ENCODE assay signal across 9 cellular contexts in the genomic region with DNA sequence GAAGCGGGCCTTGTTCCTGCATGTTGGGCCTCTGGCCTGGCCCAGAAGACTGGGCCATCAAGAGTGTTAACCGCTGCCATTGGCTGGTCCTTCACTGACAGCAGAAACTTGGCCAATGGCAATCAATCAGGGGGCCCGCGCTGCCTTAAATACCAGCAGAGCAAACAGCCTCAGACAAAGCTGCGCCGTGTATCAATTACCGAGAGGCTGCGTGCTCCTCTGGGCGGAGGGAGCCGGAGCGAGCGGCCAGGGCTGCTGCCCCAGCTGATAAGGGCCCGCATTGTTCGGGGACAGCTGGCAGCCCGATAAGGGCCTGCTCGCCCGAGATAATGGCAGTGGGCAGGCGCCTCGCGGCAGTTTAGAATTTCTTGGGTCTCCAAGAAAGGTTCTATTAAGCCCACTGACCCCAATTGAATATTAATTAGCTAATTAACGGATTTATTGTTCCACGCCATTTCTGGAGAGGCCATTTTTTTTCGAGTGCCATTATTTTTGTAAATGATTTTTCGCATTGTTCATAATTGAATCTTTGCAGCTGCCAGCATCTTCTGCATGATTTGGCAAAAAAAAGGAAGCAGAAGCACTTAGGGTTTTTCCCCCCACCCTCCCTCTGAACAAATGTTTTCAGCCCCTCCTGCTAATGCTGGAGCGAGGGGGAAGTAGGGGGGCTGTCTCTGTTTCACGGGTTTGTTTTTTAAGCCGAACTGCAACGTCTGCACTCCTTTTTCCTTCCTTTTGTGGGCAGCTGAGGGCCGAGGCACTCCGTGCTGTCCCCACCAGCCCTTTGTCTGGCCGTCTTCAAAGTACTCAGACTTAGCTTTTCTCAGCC. TPM values are rescaled to one million over a fixed set of nuclear protein-coding genes. Genes with fewer than 3 reads are reported as not detected.
DNase-seq lines count a peak whose midpoint lies in the region; ATAC-seq, FAIRE-seq and TF ChIP-seq lines count a peak whose summit lies in the region.
"Had no signal": no experiment of that assay in that cellular context is flagged by ENCODE, and none has a peak within 500 bp of the region (broad histone marks: within the 10 kb centered on the region; RNA-seq: fewer than 3 reads in every experiment).

No MANE protein-coding gene starts in this region.

- H3K4me1 ChIP-seq in endothelial cell of umbilical vein (ENCODE audit: control insufficient read depth, extremely low read depth, insufficient read depth, low read length), result peaks cover 12% of the 10 kb centered on the region

- H3K27me3 ChIP-seq in endothelial cell of umbilical vein (ENCODE audit: control insufficient read depth in 2 of 2, insufficient read depth in 2 of 2, low read length in 2 of 2), result peaks cover 10 to 18% of the 10 kb centered on the region in 2 experiments

- no peak overlapping the region for H3K27ac ChIP-seq in endothelial cell of umbilical vein (ENCODE audit: insufficient read depth, low read depth, low read length)

- no peaks in the 10 kb centered on the region for H3K9me3 ChIP-seq in endothelial cell of umbilical vein (replicated peaks; ENCODE audit: control insufficient read depth, insufficient read depth, low read length)

- intact Hi-C loops in endothelial cell of umbilical vein (cut with micrococcal nuclease), result loop anchor here (1.0 to 5.0 kb wide), 2 partner anchors 14 to 56 kb away; partner anchors contain the start of gene LMO1

- H4K20me1 ChIP-seq in endothelial cell of umbilical vein (replicated peaks; ENCODE audit: control insufficient read depth, extremely low read depth, insufficient read depth, low read length), result no peaks in the 10 kb centered on the region

- CTCF ChIA-PET in endothelial cell of umbilical vein (lab: Charles Lee), result interaction anchor here (1.0 to 1.7 kb wide), 10 partner anchors 11 to 360 kb away, joined by 3 to 9 read pairs (median 4); partner anchors contain the start of gene LMO1

- H3K36me3 ChIP-seq in endothelial cell of umbilical vein (ENCODE audit: control insufficient read depth in 2 of 2, extremely low read depth in 1 of 2, insufficient read depth in 2 of 2, low read length in 2 of 2), result no peaks in the 10 kb centered on the region

- BruUV-seq in endothelial cell of umbilical vein (replicated peaks; lab: Mats Ljungman, UMichigan), result no TSS peak

- H3K4me3 ChIP-seq in endothelial cell of umbilical vein (replicated peaks in 1 of 3; ENCODE audit: insufficient read depth in 1 of 3, low read depth in 1 of 3, low read length in 3 of 3), result peak overlapping the region in 1 of 3 experiments; percentile 9

- DNase-seq in DMS153 treated with DMSO at 0.1 percent for 48 hours (lab: John Stamatoyannopoulos, UW; ENCODE audit: unreplicated experiment) (peak; percentile 54), NCI-H774 (lab: John Stamatoyannopoulos, UW) (peak; percentile 64), endothelial cell of umbilical vein (ENCODE audit: low read depth, low spot score) (peak; percentile 95), nucleus accumbens (lab: John Stamatoyannopoulos, UW) (peak in 51 of 56 donors; percentile 16 to 87 (median 65))
- DNase-seq in activated effector memory CD4-positive, alpha-beta T cell treated with anti-CD3 and anti-CD28 coated beads, Interleukin-2, amount 50 U/mL, for 16 hours, result no peak
- no peak for DNase-seq in stimulated activated CD4-positive, alpha-beta T cell treated with anti-CD3 and anti-CD28 coated beads, Interleukin-2, amount 100 ng/mL, for 24 hours
- DNase-seq: activated CD4-positive, CD25-positive, alpha-beta regulatory T cell treated with anti-CD3 and anti-CD28 coated beads, Interleukin-2, amount 50 U/mL, for 72 hours had no signal

- dilution Hi-C loops in endothelial cell of umbilical vein (cut with MboI; ENCODE audit: extremely low pct_ligation_motif_present, low sequenced_read_pairs), result no loop called here

- peak; percentile 51 for TF ChIP-seq POLR2A in endothelial cell of umbilical vein (IDR thresholded peaks at IDR 0.05; ENCODE audit: low read depth, low read length)

- ATAC-seq in GM21526 (IDR thresholded peaks at IDR 0.05; ENCODE audit: low FRiP score, unreplicated experiment) (no peak), HG02588 (IDR thresholded peaks at IDR 0.05; ENCODE audit: unreplicated experiment) (no peak)

- peak; percentile 77 for FAIRE-seq in endothelial cell of umbilical vein (lab: Jason Lieb, UNC)

- H3K9ac ChIP-seq in endothelial cell of umbilical vein (replicated peaks; ENCODE audit: extremely low read depth, insufficient read depth, low read length), result no peak overlapping the region

- POLR2A ChIA-PET in endothelial cell of umbilical vein (lab: Charles Lee), result no interaction called here

- H3K9me1 ChIP-seq in endothelial cell of umbilical vein (replicated peaks; ENCODE audit: control insufficient read depth, extremely low read depth, insufficient read depth, low read length), result no peaks in the 10 kb centered on the region

- TF ChIP-seq CTCF in endothelial cell of umbilical vein (IDR thresholded peaks at IDR 0.05; ENCODE audit: extremely low read depth in 1 of 2, insufficient read depth in 1 of 2, low read depth in 1 of 2, low read length in 2 of 2), result no peak

- H2AFZ ChIP-seq in endothelial cell of umbilical vein (ENCODE audit: low read depth, low read length), result peak overlapping the region; percentile 5

- no peaks in the 10 kb centered on the region for H3K79me2 ChIP-seq in endothelial cell of umbilical vein (ENCODE audit: control insufficient read depth, insufficient read depth, low read length)

- H3K4me2 ChIP-seq in endothelial cell of umbilical vein (ENCODE audit: insufficient read depth, low read length), result peak overlapping the region; percentile 50

TF ChIP-seq in endothelial cell of umbilical vein, 7 proteins besides CTCF, POLR2A, EP300 and RAD21:
- TF ChIP-seq JUN (IDR thresholded peaks at IDR 0.05; ENCODE audit: borderline replicate concordance, insufficient read depth, insufficient read length, low read depth) (no peak), MAX (IDR thresholded peaks at IDR 0.05; ENCODE audit: insufficient read depth, insufficient read length) (no peak), GATA2 (IDR thresholded peaks at IDR 0.05; ENCODE audit: insufficient read depth, insufficient read length, low read depth, low read length) (peak; percentile 44), EZH2 (IDR thresholded peaks at IDR 0.05; ENCODE audit: borderline replicate concordance, low read depth, low read length, severe bottlenecking) (no peak), FOS (IDR thresholded peaks at IDR 0.05; ENCODE audit: borderline replicate concordance, insufficient read depth, low read length) (no peak), MYC (IDR thresholded peaks at IDR 0.05; ENCODE audit: low read depth, low read length) (no peak), POLR2AphosphoS5 (IDR thresholded peaks at IDR 0.05; ENCODE audit: insufficient read depth, low read depth, low read length) (peak; percentile 63)
TF ChIP-seq in endothelial cell of umbilical vein: peak in this region for 2.

RNA-seq across cellular contexts. Expression of gene RIC3, which starts 37.6 kb away (rescaled TPM):
- not detected in 2 replicates for total RNA-seq in endothelial cell of umbilical vein
- not detected in 2 replicates for polyA plus RNA-seq in endothelial cell of umbilical vein
- not detected in 2 replicates for polyA plus RNA-seq in endothelial cell of umbilical vein (2011; cell fraction: cytosol; rRNA removed)
- polyA plus RNA-seq in endothelial cell of umbilical vein (2011; cell fraction: nucleus; rRNA removed), result 0.18 TPM in 1 of 2 replicates, not detected in the other
- polyA plus RNA-seq in endothelial cell of umbilical vein (2012), result not detected in 2 replicates
- not detected in 2 replicates for polyA minus RNA-seq in endothelial cell of umbilical vein
- polyA minus RNA-seq in endothelial cell of umbilical vein (2011; cell fraction: cytosol; rRNA and poly(A)+ RNA removed), result not detected
- polyA minus RNA-seq in endothelial cell of umbilical vein (2011; cell fraction: nucleus; rRNA and poly(A)+ RNA removed), result not detected in 2 replicates

RNA-seq across cellular contexts. Expression of gene LMO1, which starts 57.2 kb away (rescaled TPM):
- not detected in 2 replicates for total RNA-seq in endothelial cell of umbilical vein
- not detected in 2 replicates for polyA plus RNA-seq in endothelial cell of umbilical vein
- not detected in 2 replicates for polyA plus RNA-seq in endothelial cell of umbilical vein (2011; cell fraction: cytosol; rRNA removed)
- polyA plus RNA-seq in endothelial cell of umbilical vein (2011; cell fraction: nucleus; rRNA removed), result not detected in 2 replicates
- not detected in 2 replicates for polyA plus RNA-seq in endothelial cell of umbilical vein (2012)
- not detected in 2 replicates for polyA minus RNA-seq in endothelial cell of umbilical vein
- polyA minus RNA-seq in endothelial cell of umbilical vein (2011; cell fraction: cytosol; rRNA and poly(A)+ RNA removed), result 1.3 TPM
- not detected in 2 replicates for polyA minus RNA-seq in endothelial cell of umbilical vein (2011; cell fraction: nucleus; rRNA and poly(A)+ RNA removed)

Comparison
In these comparisons a context has a peak if more than half of its experiments do, and no peak if none do; other contexts are left out.
1. DNase-seq: peak in DMS153 treated with DMSO at 0.1 percent for 48 hours (single experiment), NCI-H774 (single experiment), endothelial cell of umbilical vein (single experiment) and nucleus accumbens (51 of 56); none in activated effector memory CD4-positive, alpha-beta T cell treated with anti-CD3 and anti-CD28 coated beads, Interleukin-2, amount 50 U/mL, for 16 hours (single experiment) and stimulated activated CD4-positive, alpha-beta T cell treated with anti-CD3 and anti-CD28 coated beads, Interleukin-2, amount 100 ng/mL, for 24 hours (0 of 2).